In genomic region chr9:104968025-104968982, GRCh38 we compare ENCODE assay signal across 1 cellular context.
TF ChIP-seq lines count a peak whose summit lies in the region.

No MANE protein-coding gene starts in this region.

TF ChIP-seq in HepG2, 621 proteins besides CTCF, POLR2A, EP300 and RAD21 (continued from another document and continues in another):
- TF ChIP-seq ZNF318 (CRISPR knock-in tag; IDR thresholded peaks at IDR 0.05) (no peak), HNF1A (IDR thresholded peaks at IDR 0.05; ENCODE audit: low read depth) (no peak), HNF1A (CRISPR knock-in tag; IDR thresholded peaks at IDR 0.05; ENCODE audit: borderline replicate concordance) (no peak; the same call in 1 of the 2 replicates), FOSL1 (CRISPR knock-in tag; IDR thresholded peaks at IDR 0.05; ENCODE audit: borderline replicate concordance) (no peak), ZNF326 (CRISPR knock-in tag; IDR thresholded peaks at IDR 0.05; ENCODE audit: borderline replicate concordance) (no peak), ZNF674 (CRISPR knock-in tag; IDR thresholded peaks at IDR 0.05; ENCODE audit: low read depth) (no peak), ZNF749 (CRISPR knock-in tag; IDR thresholded peaks at IDR 0.05; ENCODE audit: borderline replicate concordance) (no peak), YEATS2 (CRISPR knock-in tag; IDR thresholded peaks at IDR 0.05; ENCODE audit: borderline replicate concordance) (no peak), MATR3 (CRISPR knock-in tag; IDR thresholded peaks at IDR 0.05) (no peak), SUZ12 (IDR thresholded peaks at IDR 0.05; ENCODE audit: low read depth, low read length) (peak; percentile 72), ELF1 (CRISPR knock-in tag; IDR thresholded peaks at IDR 0.05) (peak; percentile 47), ZBTB26 (CRISPR knock-in tag; IDR thresholded peaks at IDR 0.05; ENCODE audit: borderline replicate concordance) (peak; percentile 46; the same call in 1 of the 2 replicates), TCF7L2 (IDR thresholded peaks at IDR 0.05; ENCODE audit: low read depth, low read length) (no peak), ZNF629 (CRISPR knock-in tag; conservative IDR thresholded peaks at IDR 0.05) (no peak), U2AF1 (optimal IDR thresholded peaks at IDR 0.05; ENCODE audit: low read depth, low read length) (no peak), ZBTB14 (CRISPR knock-in tag; IDR thresholded peaks at IDR 0.05) (no peak), TFDP1 (CRISPR knock-in tag; IDR thresholded peaks at IDR 0.05; ENCODE audit: borderline replicate concordance) (peak; percentile 10; the same call in 1 of the 2 replicates), ZNF562 (CRISPR knock-in tag; IDR thresholded peaks at IDR 0.05; ENCODE audit: borderline replicate concordance) (no peak), CBX2 (IDR thresholded peaks at IDR 0.05; ENCODE audit: low read depth, low read length) (no peak), CBX2 (CRISPR knock-in tag; IDR thresholded peaks at IDR 0.05; ENCODE audit: low read depth) (no peak), PRMT3 (CRISPR knock-in tag; IDR thresholded peaks at IDR 0.05; ENCODE audit: borderline replicate concordance, low read depth) (no peak), ZNF34 (CRISPR knock-in tag; IDR thresholded peaks at IDR 0.05; ENCODE audit: borderline replicate concordance) (0 out of 2 replicates have a peak, but pooled peaks have one; percentile 43), DZIP1 (CRISPR knock-in tag; IDR thresholded peaks at IDR 0.05) (no peak), ZKSCAN8 (CRISPR knock-in tag; IDR thresholded peaks at IDR 0.05; ENCODE audit: borderline replicate concordance) (no peak), ZBTB10 (CRISPR knock-in tag; IDR thresholded peaks at IDR 0.05; ENCODE audit: borderline replicate concordance) (no peak), PITX1 (CRISPR knock-in tag; IDR thresholded peaks at IDR 0.05) (peak; percentile 65; the same call in 1 of the 2 replicates), IRX3 (CRISPR knock-in tag; IDR thresholded peaks at IDR 0.05; ENCODE audit: borderline replicate concordance, low read depth) (no peak)
